ENCODE assay signal across 34 cellular contexts in genomic region chr7:99805641-99806040, GRCh38. TPM values are rescaled to one million over a fixed set of nuclear protein-coding genes. Genes with fewer than 3 reads are reported as not detected.
"Had no signal": no experiment of that assay in that cellular context is flagged by ENCODE, and none has a peak within 500 bp of the region (broad histone marks: within the 10 kb centered on the region; RNA-seq: fewer than 3 reads in every experiment).

No MANE protein-coding gene starts in this region.

- H3K9me3 Mint-ChIP-seq: effector memory CD8-positive, alpha-beta T cell had no signal

- H3K4me3 Mint-ChIP-seq: dendritic cell treated with granulocyte-macrophage colony-stimulating factor and Interleukin-4, amounts not matched to agents 40 ng/mL and 50 ng/mL, for 4 days; effector memory CD8-positive, alpha-beta T cell; endodermal cell; mesothelial cell of epicardium; naive B cell; naive thymus-derived CD8-positive, alpha-beta T cell had no signal

- H3K9me3 ChIP-seq: lower lobe of right lung, mucosa of descending colon had no signal

- H3K27ac ChIP-seq: epithelial cell of prostate, esophagus squamous epithelium, gastrocnemius medialis, heart right ventricle, left lung, lower lobe of right lung had no signal

- DNase-seq: cortex of kidney; effector CD8-positive, alpha-beta T cell; effector memory CD8-positive, alpha-beta T cell; endodermal cell; erythroblast; esophagus squamous epithelium; foreskin fibroblast; foreskin melanocyte; gastrocnemius medialis; glutamatergic neuron; head of caudate nucleus; heart right ventricle; hippocampal formation; left cardiac atrium; left lung; left ventricle myocardium superior; lower lobe of right lung; mesenchymal stem cell; mucosa of descending colon; naive B cell; naive thymus-derived CD8-positive, alpha-beta T cell had no signal

- H3K4me1 ChIP-seq: esophagus squamous epithelium, gastrocnemius medialis, heart right ventricle, left lung, lower lobe of right lung had no signal

- ATAC-seq: effector memory CD8-positive, alpha-beta T cell; esophagus mucosa; gastrocnemius medialis; heart right ventricle; left cardiac atrium; left lung; left ventricle myocardium superior; lower lobe of right lung; mucosa of descending colon; naive thymus-derived CD8-positive, alpha-beta T cell had no signal

- H3K4me1 Mint-ChIP-seq: naive B cell; naive thymus-derived CD8-positive, alpha-beta T cell had no signal

- H3K36me3 ChIP-seq: esophagus squamous epithelium, gastrocnemius medialis, heart right ventricle, left lung, lower lobe of right lung had no signal

- H3K27me3 ChIP-seq: gastrocnemius medialis, left lung had no signal

- H3K27ac Mint-ChIP-seq: dendritic cell treated with granulocyte-macrophage colony-stimulating factor and Interleukin-4, amounts not matched to agents 40 ng/mL and 50 ng/mL, for 4 days; effector memory CD8-positive, alpha-beta T cell; endodermal cell; mesothelial cell of epicardium; naive B cell; naive thymus-derived CD8-positive, alpha-beta T cell had no signal

- H3K4me3 ChIP-seq: esophagus squamous epithelium, gastrocnemius medialis, heart right ventricle, left lung, lower lobe of right lung, mucosa of descending colon had no signal

- FAIRE-seq: endometrium, islet of Langerhans, keratinocyte had no signal

RNA-seq across cellular contexts. Expression of gene CYP3A4, which starts 21.7 kb away (rescaled TPM):
- total RNA-seq: dermis microvascular lymphatic vessel endothelial cell; esophagus squamous epithelium; glomerular endothelial cell; heart right ventricle; kidney epithelial cell; left lung; left ventricle myocardium superior; lower lobe of right lung; lung microvascular endothelial cell; mesothelial cell of epicardium; naive thymus-derived CD8-positive, alpha-beta T cell had no signal
- polyA plus RNA-seq: heart right ventricle, keratinocyte had no signal

RNA-seq across cellular contexts. Expression of gene CYP3A43, which starts 22.2 kb away (rescaled TPM):
- total RNA-seq: dermis microvascular lymphatic vessel endothelial cell, esophagus mucosa, esophagus squamous epithelium, glomerular endothelial cell, kidney epithelial cell, left lung, left ventricle myocardium superior, lower leg skin, lower lobe of right lung, lung microvascular endothelial cell, mesothelial cell of epicardium, mucosa of descending colon, myocyte had no signal
- polyA plus RNA-seq: heart right ventricle; keratinocyte; naive thymus-derived CD8-positive, alpha-beta T cell had no signal
